Comparison of ENCODE assay signal across 8 cellular contexts in genomic region chr1:8702848-8703810, GRCh38.
A peak's percentile ranks its signal among the peaks of the same experiment; 100 is the strongest.
DNase-seq lines count a peak whose midpoint lies in the region; ATAC-seq and TF ChIP-seq lines count a peak whose summit lies in the region.

No MANE protein-coding gene starts in this region.

- no peaks in the 10 kb centered on the region for H3K9me3 ChIP-seq in AG04450 (ENCODE audit: control insufficient read depth, insufficient read depth, low read length)

- peak overlapping the region; percentile 77 for H3K4me3 ChIP-seq in AG04450 (ENCODE audit: low read depth, low read length)

- peak overlapping the region; percentile 35 for H3K27ac ChIP-seq in AG04450 (ENCODE audit: low read depth, low read length)

- no peaks in the 10 kb centered on the region for H3K9me3 Mint-ChIP-seq in activated B cell treated with CpG ODN at 0.5 μM for 24 hours

- H3K27me3 ChIP-seq in AG04450 (ENCODE audit: control insufficient read depth, insufficient read depth, low read length) = no peaks in the 10 kb centered on the region

- no peaks in the 10 kb centered on the region for H3K36me3 Mint-ChIP-seq in activated B cell treated with CpG ODN at 0.5 μM for 24 hours (ENCODE audit: low read depth)

- POLR2A ChIA-PET in AG04450 (lab: Yijun Ruan, JAX) (interaction anchor here (0.6 to 2.0 kb wide), 8 partner anchors 9 to 240 kb away, joined by 3 to 13 read pairs (median 5); partner anchors contain the start of gene RERE), activated B cell treated with CpG ODN at 0.5 μM for 24 hours (lab: Charles Lee) (interaction anchor here (0.6 to 2.4 kb wide), 15 partner anchors 10 to 306 kb away, joined by 3 to 10 read pairs (median 4); partner anchors contain the start of gene ENO1)

- peak overlapping the region; percentile 89 for H3K4me3 Mint-ChIP-seq in activated B cell treated with CpG ODN at 0.5 μM for 24 hours

- no peaks in the 10 kb centered on the region for H3K27me3 Mint-ChIP-seq in activated B cell treated with CpG ODN at 0.5 μM for 24 hours

- H3K27ac Mint-ChIP-seq in activated B cell treated with CpG ODN at 0.5 μM for 24 hours = peak overlapping the region; percentile 83

- DNase-seq in AG04450 (ENCODE audit: low read depth, low spot score) = peak; percentile 68
- DNase-seq in NCI-H2227 (lab: John Stamatoyannopoulos, UW; ENCODE audit: unreplicated experiment) = peak; percentile 97
- DNase-seq in activated B cell treated with CpG ODN at 0.5 μM for 24 hours = peak; percentile 78
- peak; percentile 54 to 67 for DNase-seq in cerebellar nuclear complex (lab: John Stamatoyannopoulos, UW)
- DNase-seq in islet precursor cell = peak; percentile 97
- peak; percentile 61 for DNase-seq in smooth muscle cell of the brain vasculature (ENCODE audit: low read depth, low spot score)

- ATAC-seq in GM18868 (IDR thresholded peaks at IDR 0.05; ENCODE audit: unreplicated experiment) (peak; percentile 66), HG03108 (IDR thresholded peaks at IDR 0.05; ENCODE audit: unreplicated experiment) (peak; percentile 64), activated B cell treated with CpG ODN at 0.5 μM for 24 hours (ENCODE audit: low read depth) (peak; percentile 79)

- CTCF ChIA-PET in AG04450 (lab: Charles Lee) (interaction anchor here (0.6 to 3.8 kb wide), 11 partner anchors 15 to 156 kb away, joined by 3 to 14 read pairs (median 4); no protein-coding TSS in a partner anchor), activated B cell treated with CpG ODN at 0.5 μM for 24 hours (lab: Charles Lee) (interaction anchor here (0.9 to 2.5 kb wide), 6 partner anchors 13 to 294 kb away, joined by 3 to 15 read pairs (median 4); no protein-coding TSS in a partner anchor)

- peak; percentile 11; the same call in 1 of the 2 replicates for TF ChIP-seq CTCF in AG04450 (IDR thresholded peaks at IDR 0.05; ENCODE audit: low read depth, low read length)
- TF ChIP-seq CTCF in activated B cell treated with CpG ODN at 0.5 μM for 24 hours (IDR thresholded peaks at IDR 0.05) = no peak

- intact Hi-C loops in activated B cell treated with CpG ODN at 0.5 μM for 24 hours (cut with micrococcal nuclease) = loop anchor here (1.0 to 5.0 kb wide), 6 partner anchors 9 to 276 kb away; partner anchors contain the start of gene RERE

- peaks cover 56% of the 10 kb centered on the region for H3K4me1 Mint-ChIP-seq in activated B cell treated with CpG ODN at 0.5 μM for 24 hours

Comparison
In these comparisons a context has a peak if more than half of its experiments do, and no peak if none do; other contexts are left out.
1. Peak in every context shown above with its lines: DNase-seq, ATAC-seq, H3K4me3 ChIP-seq and H3K27ac ChIP-seq.